1 cellular context compared by ENCODE assay signal in genomic region chr17:7558544-7559306, GRCh38.
TF ChIP-seq lines count a peak whose summit lies in the region.

Gene TNFSF13 (plus strand): TSS chr17:7558750. CDS start chr17:7559040, 290 bp downstream.

TF ChIP-seq in K562, 482 proteins besides CTCF, POLR2A, EP300 and RAD21 (continued from another document):
- TF ChIP-seq ZBTB40 (IDR thresholded peaks at IDR 0.05) (no peak), ZBTB40 (CRISPR knock-in tag; IDR thresholded peaks at IDR 0.05) (no peak), ZNF347 (CRISPR knock-in tag; IDR thresholded peaks at IDR 0.05; ENCODE audit: low read depth) (no peak), ZBTB34 (CRISPR knock-in tag; IDR thresholded peaks at IDR 0.05) (no peak), NFATC3 (IDR thresholded peaks at IDR 0.05) (no peak), SMARCE1 (IDR thresholded peaks at IDR 0.05) (no peak)
TF ChIP-seq in K562: peak in this region for 0.
